2 cellular contexts compared by ENCODE assay signal in genomic region chr11:46414899-46415298, GRCh38.
TF ChIP-seq lines count a peak whose summit lies in the region.

No MANE protein-coding gene starts in this region.

TF ChIP-seq in K562, 482 proteins besides CTCF, POLR2A, EP300 and RAD21:
- no peak for TF ChIP-seq BMI1 (IDR thresholded peaks at IDR 0.05; ENCODE audit: low read length)
- TF ChIP-seq EZH2 (IDR thresholded peaks at IDR 0.05; ENCODE audit: borderline replicate concordance, low read depth, low read length) = no peak
- no peak for TF ChIP-seq POLR3G (IDR thresholded peaks at IDR 0.05; ENCODE audit: extremely low read depth, insufficient read length, insufficient replicate concordance)
- TF ChIP-seq RBM14 (IDR thresholded peaks at IDR 0.05; ENCODE audit: borderline replicate concordance, insufficient read depth, low read depth, low read length) = no peak
- no peak for TF ChIP-seq NR2C2 (CRISPR knock-in tag; IDR thresholded peaks at IDR 0.05)
- no peak for TF ChIP-seq NR2C2 (tag; IDR thresholded peaks at IDR 0.05)
TF ChIP-seq in K562: peak in this region for 0.

TF ChIP-seq in GM23338, 12 proteins besides CTCF, POLR2A, EP300 and RAD21:
- TF ChIP-seq ZNF331 (CRISPR knock-in tag; IDR thresholded peaks at IDR 0.05; ENCODE audit: low read depth) = no peak
- TF ChIP-seq NANOG (IDR thresholded peaks at IDR 0.05; ENCODE audit: borderline replicate concordance) = no peak
- no peak for TF ChIP-seq EZH2 (IDR thresholded peaks at IDR 0.05; ENCODE audit: low read depth, unreplicated experiment)
- no peak for TF ChIP-seq REST (IDR thresholded peaks at IDR 0.05; ENCODE audit: unreplicated experiment)
- no peak for TF ChIP-seq EZH2phosphoT487 (IDR thresholded peaks at IDR 0.05; ENCODE audit: unreplicated experiment)
- TF ChIP-seq STAT1 (IDR thresholded peaks at IDR 0.05; ENCODE audit: unreplicated experiment) = no peak
- no peak for TF ChIP-seq POLR2AphosphoS5 (IDR thresholded peaks at IDR 0.05; ENCODE audit: low read depth)
- TF ChIP-seq ZNF114 (CRISPR knock-in tag; IDR thresholded peaks at IDR 0.05) = no peak
- no peak for TF ChIP-seq ZNF462 (CRISPR knock-in tag; IDR thresholded peaks at IDR 0.05)
- no peak for TF ChIP-seq ETS1 (IDR thresholded peaks at IDR 0.05)
- TF ChIP-seq CREB1 (CRISPR knock-in tag; IDR thresholded peaks at IDR 0.05; ENCODE audit: low read depth) = no peak
- TF ChIP-seq JUNB (IDR thresholded peaks at IDR 0.05; ENCODE audit: unreplicated experiment) = no peak
